1 cellular context compared by ENCODE assay signal in the genomic region with DNA sequence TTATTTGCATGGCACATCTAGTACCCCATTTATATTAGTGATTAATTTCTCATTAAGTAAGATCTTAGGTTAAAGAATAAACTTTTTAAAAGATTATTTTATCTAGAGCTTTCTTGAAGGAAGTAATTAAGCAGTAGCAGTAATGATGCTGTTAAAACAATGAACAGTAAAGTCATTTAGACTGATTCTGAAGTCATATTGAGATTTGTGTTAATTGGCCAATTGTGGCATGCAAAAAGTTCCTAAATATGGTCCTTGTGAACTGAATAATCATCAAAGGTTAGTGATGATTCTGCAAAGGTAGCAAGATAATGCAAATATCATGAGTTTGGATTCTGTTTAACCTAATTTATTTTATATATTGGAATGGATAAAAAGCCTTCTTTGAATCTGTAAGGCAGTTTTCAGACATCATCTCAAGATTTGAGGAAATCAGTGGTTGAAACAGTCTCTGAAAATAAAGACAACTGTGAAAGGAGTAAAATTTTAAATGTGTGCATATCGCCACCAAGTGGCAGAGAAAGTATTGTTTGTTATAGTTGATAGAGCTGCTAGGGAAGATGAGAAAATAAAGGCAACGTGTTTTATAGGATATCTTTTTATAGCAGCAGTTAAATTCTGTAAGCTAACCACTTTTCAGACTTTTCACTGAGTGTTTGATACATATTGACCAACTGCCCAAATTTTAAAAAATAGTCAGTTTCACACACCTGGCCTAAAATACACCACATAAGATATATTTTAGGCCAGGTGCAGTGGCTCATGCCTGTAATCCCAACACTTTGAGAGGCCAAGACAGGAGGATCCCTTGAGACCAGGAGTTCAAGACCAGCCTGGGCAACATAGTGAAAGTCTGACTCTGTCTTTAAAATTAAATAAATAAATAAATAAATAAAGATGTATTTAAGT.
A peak's percentile ranks its signal among the peaks of the same experiment; 100 is the strongest.
TF ChIP-seq lines count a peak whose summit lies in the region.

No MANE protein-coding gene starts in this region.

TF ChIP-seq in H1, 55 proteins besides CTCF, POLR2A, EP300 and RAD21 (continued from another document):
- TF ChIP-seq, protein P1, sequence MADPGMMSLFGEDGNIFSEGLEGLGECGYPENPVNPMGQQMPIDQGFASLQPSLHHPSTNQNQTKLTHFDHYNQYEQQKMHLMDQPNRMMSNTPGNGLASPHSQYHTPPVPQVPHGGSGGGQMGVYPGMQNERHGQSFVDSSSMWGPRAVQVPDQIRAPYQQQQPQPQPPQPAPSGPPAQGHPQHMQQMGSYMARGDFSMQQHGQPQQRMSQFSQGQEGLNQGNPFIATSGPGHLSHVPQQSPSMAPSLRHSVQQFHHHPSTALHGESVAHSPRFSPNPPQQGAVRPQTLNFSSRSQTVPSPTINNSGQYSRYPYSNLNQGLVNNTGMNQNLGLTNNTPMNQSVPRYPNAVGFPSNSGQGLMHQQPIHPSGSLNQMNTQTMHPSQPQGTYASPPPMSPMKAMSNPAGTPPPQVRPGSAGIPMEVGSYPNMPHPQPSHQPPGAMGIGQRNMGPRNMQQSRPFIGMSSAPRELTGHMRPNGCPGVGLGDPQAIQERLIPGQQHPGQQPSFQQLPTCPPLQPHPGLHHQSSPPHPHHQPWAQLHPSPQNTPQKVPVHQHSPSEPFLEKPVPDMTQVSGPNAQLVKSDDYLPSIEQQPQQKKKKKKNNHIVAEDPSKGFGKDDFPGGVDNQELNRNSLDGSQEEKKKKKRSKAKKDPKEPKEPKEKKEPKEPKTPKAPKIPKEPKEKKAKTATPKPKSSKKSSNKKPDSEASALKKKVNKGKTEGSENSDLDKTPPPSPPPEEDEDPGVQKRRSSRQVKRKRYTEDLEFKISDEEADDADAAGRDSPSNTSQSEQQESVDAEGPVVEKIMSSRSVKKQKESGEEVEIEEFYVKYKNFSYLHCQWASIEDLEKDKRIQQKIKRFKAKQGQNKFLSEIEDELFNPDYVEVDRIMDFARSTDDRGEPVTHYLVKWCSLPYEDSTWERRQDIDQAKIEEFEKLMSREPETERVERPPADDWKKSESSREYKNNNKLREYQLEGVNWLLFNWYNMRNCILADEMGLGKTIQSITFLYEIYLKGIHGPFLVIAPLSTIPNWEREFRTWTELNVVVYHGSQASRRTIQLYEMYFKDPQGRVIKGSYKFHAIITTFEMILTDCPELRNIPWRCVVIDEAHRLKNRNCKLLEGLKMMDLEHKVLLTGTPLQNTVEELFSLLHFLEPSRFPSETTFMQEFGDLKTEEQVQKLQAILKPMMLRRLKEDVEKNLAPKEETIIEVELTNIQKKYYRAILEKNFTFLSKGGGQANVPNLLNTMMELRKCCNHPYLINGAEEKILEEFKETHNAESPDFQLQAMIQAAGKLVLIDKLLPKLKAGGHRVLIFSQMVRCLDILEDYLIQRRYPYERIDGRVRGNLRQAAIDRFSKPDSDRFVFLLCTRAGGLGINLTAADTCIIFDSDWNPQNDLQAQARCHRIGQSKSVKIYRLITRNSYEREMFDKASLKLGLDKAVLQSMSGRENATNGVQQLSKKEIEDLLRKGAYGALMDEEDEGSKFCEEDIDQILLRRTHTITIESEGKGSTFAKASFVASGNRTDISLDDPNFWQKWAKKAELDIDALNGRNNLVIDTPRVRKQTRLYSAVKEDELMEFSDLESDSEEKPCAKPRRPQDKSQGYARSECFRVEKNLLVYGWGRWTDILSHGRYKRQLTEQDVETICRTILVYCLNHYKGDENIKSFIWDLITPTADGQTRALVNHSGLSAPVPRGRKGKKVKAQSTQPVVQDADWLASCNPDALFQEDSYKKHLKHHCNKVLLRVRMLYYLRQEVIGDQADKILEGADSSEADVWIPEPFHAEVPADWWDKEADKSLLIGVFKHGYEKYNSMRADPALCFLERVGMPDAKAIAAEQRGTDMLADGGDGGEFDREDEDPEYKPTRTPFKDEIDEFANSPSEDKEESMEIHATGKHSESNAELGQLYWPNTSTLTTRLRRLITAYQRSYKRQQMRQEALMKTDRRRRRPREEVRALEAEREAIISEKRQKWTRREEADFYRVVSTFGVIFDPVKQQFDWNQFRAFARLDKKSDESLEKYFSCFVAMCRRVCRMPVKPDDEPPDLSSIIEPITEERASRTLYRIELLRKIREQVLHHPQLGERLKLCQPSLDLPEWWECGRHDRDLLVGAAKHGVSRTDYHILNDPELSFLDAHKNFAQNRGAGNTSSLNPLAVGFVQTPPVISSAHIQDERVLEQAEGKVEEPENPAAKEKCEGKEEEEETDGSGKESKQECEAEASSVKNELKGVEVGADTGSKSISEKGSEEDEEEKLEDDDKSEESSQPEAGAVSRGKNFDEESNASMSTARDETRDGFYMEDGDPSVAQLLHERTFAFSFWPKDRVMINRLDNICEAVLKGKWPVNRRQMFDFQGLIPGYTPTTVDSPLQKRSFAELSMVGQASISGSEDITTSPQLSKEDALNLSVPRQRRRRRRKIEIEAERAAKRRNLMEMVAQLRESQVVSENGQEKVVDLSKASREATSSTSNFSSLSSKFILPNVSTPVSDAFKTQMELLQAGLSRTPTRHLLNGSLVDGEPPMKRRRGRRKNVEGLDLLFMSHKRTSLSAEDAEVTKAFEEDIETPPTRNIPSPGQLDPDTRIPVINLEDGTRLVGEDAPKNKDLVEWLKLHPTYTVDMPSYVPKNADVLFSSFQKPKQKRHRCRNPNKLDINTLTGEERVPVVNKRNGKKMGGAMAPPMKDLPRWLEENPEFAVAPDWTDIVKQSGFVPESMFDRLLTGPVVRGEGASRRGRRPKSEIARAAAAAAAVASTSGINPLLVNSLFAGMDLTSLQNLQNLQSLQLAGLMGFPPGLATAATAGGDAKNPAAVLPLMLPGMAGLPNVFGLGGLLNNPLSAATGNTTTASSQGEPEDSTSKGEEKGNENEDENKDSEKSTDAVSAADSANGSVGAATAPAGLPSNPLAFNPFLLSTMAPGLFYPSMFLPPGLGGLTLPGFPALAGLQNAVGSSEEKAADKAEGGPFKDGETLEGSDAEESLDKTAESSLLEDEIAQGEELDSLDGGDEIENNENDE (IDR thresholded peaks at IDR 0.05; ENCODE audit: insufficient replicate concordance, low read length), result peak; percentile 55
